ENCODE assay signal across 25 cellular contexts in genomic region chr3:2090512-2090911, GRCh38. TPM values are rescaled to one million over a fixed set of nuclear protein-coding genes. Genes with fewer than 3 reads are reported as not detected.
"Had no signal": no experiment of that assay in that cellular context is flagged by ENCODE, and none has a peak within 500 bp of the region (broad histone marks: within the 10 kb centered on the region; RNA-seq: fewer than 3 reads in every experiment).

No MANE protein-coding gene starts in this region.

- H3K36me3 Mint-ChIP-seq: activated CD4-positive, alpha-beta memory T cell treated with anti-CD3 and anti-CD28 coated beads for 36 hours; activated naive CD8-positive, alpha-beta T cell; brain had no signal

- H3K4me1 Mint-ChIP-seq: activated CD4-positive, alpha-beta T cell treated with anti-CD3 and anti-CD28 coated beads, Interleukin-2, amount 10 ng/mL, durations not matched to agents 7 days and 5 days; T-helper 17 cell had no signal

- H3K27me3 Mint-ChIP-seq: activated CD4-positive, alpha-beta T cell treated with anti-CD3 and anti-CD28 coated beads, Interleukin-2, amount 10 ng/mL, durations not matched to agents 7 days and 5 days had no signal

- DNase-seq: activated CD4-positive, alpha-beta memory T cell treated with anti-CD3 and anti-CD28 coated beads for 36 hours; activated CD4-positive, alpha-beta T cell treated with anti-CD3 and anti-CD28 coated beads, Interleukin-2, amount 10 ng/mL, durations not matched to agents 7 days and 5 days; activated CD4-positive, CD25-positive, alpha-beta regulatory T cell; activated CD8-positive, alpha-beta memory T cell treated with anti-CD3 and anti-CD28 coated beads for 24 hours; activated effector memory CD4-positive, alpha-beta T cell treated with anti-CD3 and anti-CD28 coated beads, Interleukin-2, amount 50 U/mL, for 16 hours; activated naive CD4-positive, alpha-beta T cell treated with Interleukin-2 at 50 U/mL for 16 hours; activated T-cell treated with anti-CD3 and anti-CD28 coated beads, Interleukin-2, amount 50 U/mL, for 4 hours; amygdala; NCI-H1048; NCI-H146; NCI-H2029; NCI-H2107; NCI-H2171 treated with DMSO at 0.1 percent for 48 hours; NCI-H226; NCI-H526; NCI-H82; PC-3; SHP77; T-helper 17 cell; T-helper 9 cell had no signal

- H3K9me3 Mint-ChIP-seq: activated CD4-positive, alpha-beta memory T cell treated with anti-CD3 and anti-CD28 coated beads for 36 hours; activated CD4-positive, alpha-beta T cell treated with anti-CD3 and anti-CD28 coated beads, Interleukin-2, amount 10 ng/mL, durations not matched to agents 7 days and 5 days had no signal

- H3K4me3 ChIP-seq: cardiac muscle cell, SJSA1 had no signal

- H3K4me3 Mint-ChIP-seq: activated CD4-positive, alpha-beta memory T cell treated with anti-CD3 and anti-CD28 coated beads for 36 hours; activated CD4-positive, alpha-beta T cell treated with anti-CD3 and anti-CD28 coated beads, Interleukin-2, amount 10 ng/mL, durations not matched to agents 7 days and 5 days; activated naive CD8-positive, alpha-beta T cell; activated T-cell treated with anti-CD3 and anti-CD28 coated beads, Interleukin-2, amount 50 U/mL, for 4 hours; brain; T-helper 17 cell had no signal

- H3K27ac Mint-ChIP-seq: activated CD4-positive, alpha-beta memory T cell treated with anti-CD3 and anti-CD28 coated beads for 36 hours; activated CD4-positive, alpha-beta T cell treated with anti-CD3 and anti-CD28 coated beads, Interleukin-2, amount 10 ng/mL, durations not matched to agents 7 days and 5 days; activated naive CD8-positive, alpha-beta T cell; brain; T-helper 17 cell had no signal

RNA-seq across cellular contexts. Expression of gene CNTN4, which starts 8.2 kb away (rescaled TPM):
- total RNA-seq: activated CD4-positive, alpha-beta memory T cell treated with anti-CD3 and anti-CD28 coated beads for 36 hours; activated CD4-positive, alpha-beta T cell treated with anti-CD3 and anti-CD28 coated beads, Interleukin-2, amount 10 ng/mL, durations not matched to agents 7 days and 5 days; activated T-cell treated with anti-CD3 and anti-CD28 coated beads, Interleukin-2, amount 50 U/mL, for 4 hours; astrocyte; PC-3; SJSA1; T-helper 17 cell had no signal
